Comparison of ENCODE assay signal across 11 cellular contexts in genomic region chr7:75596727-75597614, GRCh38.
DNase-seq lines count a peak whose midpoint lies in the region; ATAC-seq, FAIRE-seq and TF ChIP-seq lines count a peak whose summit lies in the region.
"Had no signal": no experiment of that assay in that cellular context is flagged by ENCODE, and none has a peak within 500 bp of the region (broad histone marks: within the 10 kb centered on the region; RNA-seq: fewer than 3 reads in every experiment).

No MANE protein-coding gene starts in this region.

- no peak overlapping the region for H3K27ac Mint-ChIP-seq in activated T-helper 1 cell treated with anti-CD3 and anti-CD28 coated beads, Interleukin-12 subunit alpha, Interleukin-12 subunit beta, Interleukin-2, Interleukin-4 antibody, amounts not matched to agents 30 ng/mL and 10 ng/mL and 1 ng/mL, durations not matched to agents 14 hours and 24 hours and 36 hours

- H3K36me3 Mint-ChIP-seq in activated T-helper 1 cell treated with anti-CD3 and anti-CD28 coated beads, Interleukin-12 subunit alpha, Interleukin-12 subunit beta, Interleukin-2, Interleukin-4 antibody, amounts not matched to agents 30 ng/mL and 10 ng/mL and 1 ng/mL, durations not matched to agents 14 hours and 24 hours and 36 hours (ENCODE audit: low read depth), result no peaks in the 10 kb centered on the region

- H3K4me3 ChIP-seq in fibroblast of mammary gland (ENCODE audit: control insufficient read depth, low read depth, low read length), result no peak overlapping the region
- H3K4me3 ChIP-seq in gastrocnemius medialis, result no peak overlapping the region
- no peak overlapping the region for H3K4me3 ChIP-seq in Karpas-422 (ENCODE audit: low read length)
- H3K4me3 ChIP-seq: pancreas had no signal

- no peak overlapping the region for H3K4me2 ChIP-seq in Karpas-422 (ENCODE audit: low read depth, low read length, poor library complexity, severe bottlenecking)

- peaks cover 1% of the 10 kb centered on the region for H3K27me3 Mint-ChIP-seq in activated T-helper 1 cell treated with anti-CD3 and anti-CD28 coated beads, Interleukin-12 subunit alpha, Interleukin-12 subunit beta, Interleukin-2, Interleukin-4 antibody, amounts not matched to agents 30 ng/mL and 10 ng/mL and 1 ng/mL, durations not matched to agents 14 hours and 24 hours and 36 hours (ENCODE audit: insufficient read depth)

- H3K4me1 Mint-ChIP-seq in activated T-helper 1 cell treated with anti-CD3 and anti-CD28 coated beads, Interleukin-12 subunit alpha, Interleukin-12 subunit beta, Interleukin-2, Interleukin-4 antibody, amounts not matched to agents 30 ng/mL and 10 ng/mL and 1 ng/mL, durations not matched to agents 14 hours and 24 hours and 36 hours (ENCODE audit: low read depth), result peaks cover 16% of the 10 kb centered on the region

- no peaks in the 10 kb centered on the region for H3K9me3 ChIP-seq in gastrocnemius medialis
- no peaks in the 10 kb centered on the region for H3K9me3 ChIP-seq in Karpas-422 (ENCODE audit: low read length)
- H3K9me3 ChIP-seq: Caco-2, pancreas had no signal

- no peak for TF ChIP-seq CTCF in fibroblast of mammary gland (conservative IDR thresholded peaks at IDR 0.05; ENCODE audit: control insufficient read depth, insufficient read depth, low read depth, low read length)
- no peak for TF ChIP-seq CTCF in gastrocnemius medialis (IDR thresholded peaks at IDR 0.05 in 4 of 5, conservative IDR thresholded peaks at IDR 0.05 in 1 of 5)

- intact Hi-C loops in gastrocnemius medialis (cut with DNase I; ENCODE audit: low total_unique reads), result no loop called here
- intact Hi-C loops in activated T-helper 1 cell treated with anti-CD3 and anti-CD28 coated beads, Interleukin-12 subunit alpha, Interleukin-12 subunit beta, Interleukin-2, Interleukin-4 antibody, amounts not matched to agents 30 ng/mL and 10 ng/mL and 1 ng/mL, durations not matched to agents 14 hours and 24 hours and 36 hours (cut with micrococcal nuclease), result loop anchor here (5.0 kb wide), 1 partner anchor 180 kb away; no protein-coding TSS in a partner anchor

- no peaks in the 10 kb centered on the region for H3K79me2 ChIP-seq in Karpas-422 (ENCODE audit: low read length)

- no peak overlapping the region for H3K27ac ChIP-seq in gastrocnemius medialis
- no peak overlapping the region for H3K27ac ChIP-seq in Karpas-422 (ENCODE audit: low read length)
- H3K27ac ChIP-seq: pancreas had no signal

- no peak overlapping the region for H2AFZ ChIP-seq in Karpas-422 (ENCODE audit: low read length)

- no peaks in the 10 kb centered on the region for H4K20me1 ChIP-seq in Karpas-422 (ENCODE audit: insufficient read depth, low read depth, low read length)

- no peaks in the 10 kb centered on the region for H3K36me3 ChIP-seq in gastrocnemius medialis
- H3K36me3 ChIP-seq in Karpas-422 (ENCODE audit: insufficient read depth, low read length), result no peaks in the 10 kb centered on the region
- H3K36me3 ChIP-seq: pancreas had no signal

- H3K9me3 Mint-ChIP-seq in activated T-helper 1 cell treated with anti-CD3 and anti-CD28 coated beads, Interleukin-12 subunit alpha, Interleukin-12 subunit beta, Interleukin-2, Interleukin-4 antibody, amounts not matched to agents 30 ng/mL and 10 ng/mL and 1 ng/mL, durations not matched to agents 14 hours and 24 hours and 36 hours, result no peaks in the 10 kb centered on the region

- peak; percentile 78 for FAIRE-seq in RCC 7860 (lab: Jason Lieb, UNC)
- FAIRE-seq: colon, pancreas had no signal

- peak; percentile 54 for ATAC-seq in GM18868 (IDR thresholded peaks at IDR 0.05; ENCODE audit: unreplicated experiment)
- ATAC-seq in gastrocnemius medialis, result no peak
- no peak for ATAC-seq in HG03280 (IDR thresholded peaks at IDR 0.05; ENCODE audit: unreplicated experiment)
- ATAC-seq: pancreas had no signal

- in situ Hi-C loops in ACHN (cut with HindIII; ENCODE audit: low pct_ligation_motif_present, low pct_unique_long_range_greater_than_20kb, low sequenced_read_pairs) (no loop called here), gastrocnemius medialis (cut with MboI; ENCODE audit: low sequenced_read_pairs in 4 of 4) (no loop called here)

- peak; percentile 48 for DNase-seq in ACHN
- DNase-seq in RCC 7860 (ENCODE audit: low spot score), result peak; percentile 89
- peak; percentile 15 for DNase-seq in fibroblast of mammary gland (ENCODE audit: low read depth)
- DNase-seq in gastrocnemius medialis, result no peak
- no peak for DNase-seq in Karpas-422
- no peak for DNase-seq in activated T-helper 1 cell treated with anti-CD3 and anti-CD28 coated beads, Interleukin-12 subunit alpha, Interleukin-12 subunit beta, Interleukin-2, Interleukin-4 antibody, amounts not matched to agents 30 ng/mL and 10 ng/mL and 1 ng/mL, durations not matched to agents 14 hours and 24 hours and 36 hours (ENCODE audit: low spot score)

- H3K4me1 ChIP-seq in gastrocnemius medialis, result peaks cover 9 to 11% of the 10 kb centered on the region in 2 donors
- H3K4me1 ChIP-seq in Karpas-422 (ENCODE audit: low read length), result no peaks in the 10 kb centered on the region
- H3K4me1 ChIP-seq: pancreas had no signal

- H3K27me3 ChIP-seq in gastrocnemius medialis (no peaks in the 10 kb centered on the region), Karpas-422 (ENCODE audit: low read length) (no peaks in the 10 kb centered on the region)
- H3K27me3 ChIP-seq: pancreas had no signal

- no peak for TF ChIP-seq POLR2A in gastrocnemius medialis (IDR thresholded peaks at IDR 0.05)

- no peak overlapping the region for H3K9ac ChIP-seq in Karpas-422 (ENCODE audit: low read length)

- H3K9me2 ChIP-seq in Karpas-422 (replicated peaks; ENCODE audit: insufficient read depth, low read length), result no peaks in the 10 kb centered on the region

- H3K4me3 Mint-ChIP-seq in activated T-helper 1 cell treated with anti-CD3 and anti-CD28 coated beads, Interleukin-12 subunit alpha, Interleukin-12 subunit beta, Interleukin-2, Interleukin-4 antibody, amounts not matched to agents 30 ng/mL and 10 ng/mL and 1 ng/mL, durations not matched to agents 14 hours and 24 hours and 36 hours, result no peak overlapping the region

Comparison
In these comparisons a context has a peak if more than half of its experiments do, and no peak if none do; other contexts are left out.
1. DNase-seq: peak in ACHN (single experiment), RCC 7860 (single experiment) and fibroblast of mammary gland (single experiment); none in gastrocnemius medialis (0 of 2), Karpas-422 (single experiment) and activated T-helper 1 cell treated with anti-CD3 and anti-CD28 coated beads, Interleukin-12 subunit alpha, Interleukin-12 subunit beta, Interleukin-2, Interleukin-4 antibody, amounts not matched to agents 30 ng/mL and 10 ng/mL and 1 ng/mL, durations not matched to agents 14 hours and 24 hours and 36 hours (single experiment).